Comparison of ENCODE assay signal across 1 cellular context in the genomic region with DNA sequence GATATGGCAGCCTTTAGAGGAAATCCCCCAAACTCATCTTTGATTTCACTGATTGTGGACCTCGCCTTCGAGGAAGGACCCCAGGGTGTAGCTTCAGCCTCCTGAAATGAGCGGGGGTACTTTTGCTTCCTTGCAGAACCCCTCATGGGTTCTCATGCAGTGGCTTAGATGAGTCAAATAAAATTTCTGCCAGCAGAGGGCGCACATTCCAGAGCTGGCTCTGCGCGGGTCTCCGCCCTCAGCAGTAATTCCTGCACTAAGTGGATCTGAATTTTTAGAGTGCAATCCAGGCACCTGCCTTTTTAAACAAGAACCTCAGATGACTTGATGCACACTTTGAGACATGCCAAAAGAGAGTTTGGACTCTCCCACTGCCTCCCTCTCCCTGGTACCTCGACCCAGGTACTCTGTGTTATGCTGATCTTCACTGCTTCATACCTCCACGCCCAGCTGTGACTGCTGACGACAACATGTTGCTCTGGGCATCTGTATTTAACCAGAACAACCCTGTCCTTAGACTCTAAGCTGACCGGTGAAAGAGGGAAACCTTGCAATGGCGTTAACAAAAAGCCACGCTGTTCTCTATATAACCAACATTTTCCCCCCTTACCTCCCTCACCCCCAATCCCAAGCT.
TF ChIP-seq lines count a peak whose summit lies in the region.

No MANE protein-coding gene starts in this region.

TF ChIP-seq in SK-N-SH, 30 proteins besides CTCF, POLR2A, EP300 and RAD21 (continued from another document):
- TF ChIP-seq, protein P1, sequence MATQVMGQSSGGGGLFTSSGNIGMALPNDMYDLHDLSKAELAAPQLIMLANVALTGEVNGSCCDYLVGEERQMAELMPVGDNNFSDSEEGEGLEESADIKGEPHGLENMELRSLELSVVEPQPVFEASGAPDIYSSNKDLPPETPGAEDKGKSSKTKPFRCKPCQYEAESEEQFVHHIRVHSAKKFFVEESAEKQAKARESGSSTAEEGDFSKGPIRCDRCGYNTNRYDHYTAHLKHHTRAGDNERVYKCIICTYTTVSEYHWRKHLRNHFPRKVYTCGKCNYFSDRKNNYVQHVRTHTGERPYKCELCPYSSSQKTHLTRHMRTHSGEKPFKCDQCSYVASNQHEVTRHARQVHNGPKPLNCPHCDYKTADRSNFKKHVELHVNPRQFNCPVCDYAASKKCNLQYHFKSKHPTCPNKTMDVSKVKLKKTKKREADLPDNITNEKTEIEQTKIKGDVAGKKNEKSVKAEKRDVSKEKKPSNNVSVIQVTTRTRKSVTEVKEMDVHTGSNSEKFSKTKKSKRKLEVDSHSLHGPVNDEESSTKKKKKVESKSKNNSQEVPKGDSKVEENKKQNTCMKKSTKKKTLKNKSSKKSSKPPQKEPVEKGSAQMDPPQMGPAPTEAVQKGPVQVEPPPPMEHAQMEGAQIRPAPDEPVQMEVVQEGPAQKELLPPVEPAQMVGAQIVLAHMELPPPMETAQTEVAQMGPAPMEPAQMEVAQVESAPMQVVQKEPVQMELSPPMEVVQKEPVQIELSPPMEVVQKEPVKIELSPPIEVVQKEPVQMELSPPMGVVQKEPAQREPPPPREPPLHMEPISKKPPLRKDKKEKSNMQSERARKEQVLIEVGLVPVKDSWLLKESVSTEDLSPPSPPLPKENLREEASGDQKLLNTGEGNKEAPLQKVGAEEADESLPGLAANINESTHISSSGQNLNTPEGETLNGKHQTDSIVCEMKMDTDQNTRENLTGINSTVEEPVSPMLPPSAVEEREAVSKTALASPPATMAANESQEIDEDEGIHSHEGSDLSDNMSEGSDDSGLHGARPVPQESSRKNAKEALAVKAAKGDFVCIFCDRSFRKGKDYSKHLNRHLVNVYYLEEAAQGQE (IDR thresholded peaks at IDR 0.05; ENCODE audit: low read depth, low read length): no peak
